Comparison of ENCODE assay signal across 1 cellular context in the genomic region with DNA sequence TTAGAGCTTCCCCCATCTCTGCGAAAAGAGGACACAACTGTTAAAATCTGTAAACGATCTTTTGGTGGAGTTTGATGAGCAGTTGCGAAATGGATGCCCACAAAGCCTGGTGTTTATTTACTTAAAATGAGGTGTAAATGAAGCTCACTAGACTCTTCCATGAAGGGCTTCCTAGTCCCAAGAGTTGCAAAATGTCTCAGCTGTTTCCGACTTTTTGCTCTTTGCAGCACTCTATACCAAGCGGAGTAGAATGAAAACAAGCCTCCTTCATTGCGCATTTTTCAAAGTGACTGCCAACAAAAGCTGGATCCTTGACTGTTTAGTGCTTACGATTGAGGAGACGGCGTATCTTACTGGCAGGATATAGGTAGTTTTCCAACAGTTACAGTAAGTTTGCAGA.
TF ChIP-seq lines count a peak whose summit lies in the region.

No MANE protein-coding gene starts in this region.

TF ChIP-seq in HEK293, 187 proteins besides CTCF, POLR2A, EP300 and RAD21 (continued from another document):
- TF ChIP-seq OVOL3 (tag by site-specific recombination; IDR thresholded peaks at IDR 0.05) = 0 out of 2 replicates have a peak, but pooled peaks have one; percentile 3
- TF ChIP-seq ZNF555 (tag by site-specific recombination; conservative IDR thresholded peaks at IDR 0.05) = no peak
- TF ChIP-seq KLF8 (tag by site-specific recombination; IDR thresholded peaks at IDR 0.05) = no peak
- TF ChIP-seq ZNF404 (tag by site-specific recombination; IDR thresholded peaks at IDR 0.05) = no peak
- no peak for TF ChIP-seq ZNF624 (tag by site-specific recombination; IDR thresholded peaks at IDR 0.05)
- TF ChIP-seq MEIS1 (CRISPR knock-in tag; IDR thresholded peaks at IDR 0.05; ENCODE audit: borderline replicate concordance) = no peak
- TF ChIP-seq ZNF660 (tag by site-specific recombination; IDR thresholded peaks at IDR 0.05) = no peak
- TF ChIP-seq, protein P1, sequence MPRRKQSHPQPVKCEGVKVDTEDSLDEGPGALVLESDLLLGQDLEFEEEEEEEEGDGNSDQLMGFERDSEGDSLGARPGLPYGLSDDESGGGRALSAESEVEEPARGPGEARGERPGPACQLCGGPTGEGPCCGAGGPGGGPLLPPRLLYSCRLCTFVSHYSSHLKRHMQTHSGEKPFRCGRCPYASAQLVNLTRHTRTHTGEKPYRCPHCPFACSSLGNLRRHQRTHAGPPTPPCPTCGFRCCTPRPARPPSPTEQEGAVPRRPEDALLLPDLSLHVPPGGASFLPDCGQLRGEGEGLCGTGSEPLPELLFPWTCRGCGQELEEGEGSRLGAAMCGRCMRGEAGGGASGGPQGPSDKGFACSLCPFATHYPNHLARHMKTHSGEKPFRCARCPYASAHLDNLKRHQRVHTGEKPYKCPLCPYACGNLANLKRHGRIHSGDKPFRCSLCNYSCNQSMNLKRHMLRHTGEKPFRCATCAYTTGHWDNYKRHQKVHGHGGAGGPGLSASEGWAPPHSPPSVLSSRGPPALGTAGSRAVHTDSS (tag by site-specific recombination; IDR thresholded peaks at IDR 0.05) = 0 out of 2 replicates have a peak, but pooled peaks have one; percentile 13
- TF ChIP-seq, protein P2, sequence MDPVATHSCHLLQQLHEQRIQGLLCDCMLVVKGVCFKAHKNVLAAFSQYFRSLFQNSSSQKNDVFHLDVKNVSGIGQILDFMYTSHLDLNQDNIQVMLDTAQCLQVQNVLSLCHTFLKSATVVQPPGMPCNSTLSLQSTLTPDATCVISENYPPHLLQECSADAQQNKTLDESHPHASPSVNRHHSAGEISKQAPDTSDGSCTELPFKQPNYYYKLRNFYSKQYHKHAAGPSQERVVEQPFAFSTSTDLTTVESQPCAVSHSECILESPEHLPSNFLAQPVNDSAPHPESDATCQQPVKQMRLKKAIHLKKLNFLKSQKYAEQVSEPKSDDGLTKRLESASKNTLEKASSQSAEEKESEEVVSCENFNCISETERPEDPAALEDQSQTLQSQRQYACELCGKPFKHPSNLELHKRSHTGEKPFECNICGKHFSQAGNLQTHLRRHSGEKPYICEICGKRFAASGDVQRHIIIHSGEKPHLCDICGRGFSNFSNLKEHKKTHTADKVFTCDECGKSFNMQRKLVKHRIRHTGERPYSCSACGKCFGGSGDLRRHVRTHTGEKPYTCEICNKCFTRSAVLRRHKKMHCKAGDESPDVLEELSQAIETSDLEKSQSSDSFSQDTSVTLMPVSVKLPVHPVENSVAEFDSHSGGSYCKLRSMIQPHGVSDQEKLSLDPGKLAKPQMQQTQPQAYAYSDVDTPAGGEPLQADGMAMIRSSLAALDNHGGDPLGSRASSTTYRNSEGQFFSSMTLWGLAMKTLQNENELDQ (tag by site-specific recombination; IDR thresholded peaks at IDR 0.05; ENCODE audit: low read depth) = no peak
- TF ChIP-seq ZNF302 (tag by site-specific recombination; IDR thresholded peaks at IDR 0.05; ENCODE audit: low read depth) = no peak
- TF ChIP-seq KLF9 (tag by site-specific recombination; IDR thresholded peaks at IDR 0.05; ENCODE audit: low read depth) = no peak
- 0 out of 2 replicates have a peak, but pooled peaks have one; percentile 26 for TF ChIP-seq ZBTB17 (tag by site-specific recombination; IDR thresholded peaks at IDR 0.05)
